Comparison of ENCODE assay signal across 1 cellular context in the genomic region with DNA sequence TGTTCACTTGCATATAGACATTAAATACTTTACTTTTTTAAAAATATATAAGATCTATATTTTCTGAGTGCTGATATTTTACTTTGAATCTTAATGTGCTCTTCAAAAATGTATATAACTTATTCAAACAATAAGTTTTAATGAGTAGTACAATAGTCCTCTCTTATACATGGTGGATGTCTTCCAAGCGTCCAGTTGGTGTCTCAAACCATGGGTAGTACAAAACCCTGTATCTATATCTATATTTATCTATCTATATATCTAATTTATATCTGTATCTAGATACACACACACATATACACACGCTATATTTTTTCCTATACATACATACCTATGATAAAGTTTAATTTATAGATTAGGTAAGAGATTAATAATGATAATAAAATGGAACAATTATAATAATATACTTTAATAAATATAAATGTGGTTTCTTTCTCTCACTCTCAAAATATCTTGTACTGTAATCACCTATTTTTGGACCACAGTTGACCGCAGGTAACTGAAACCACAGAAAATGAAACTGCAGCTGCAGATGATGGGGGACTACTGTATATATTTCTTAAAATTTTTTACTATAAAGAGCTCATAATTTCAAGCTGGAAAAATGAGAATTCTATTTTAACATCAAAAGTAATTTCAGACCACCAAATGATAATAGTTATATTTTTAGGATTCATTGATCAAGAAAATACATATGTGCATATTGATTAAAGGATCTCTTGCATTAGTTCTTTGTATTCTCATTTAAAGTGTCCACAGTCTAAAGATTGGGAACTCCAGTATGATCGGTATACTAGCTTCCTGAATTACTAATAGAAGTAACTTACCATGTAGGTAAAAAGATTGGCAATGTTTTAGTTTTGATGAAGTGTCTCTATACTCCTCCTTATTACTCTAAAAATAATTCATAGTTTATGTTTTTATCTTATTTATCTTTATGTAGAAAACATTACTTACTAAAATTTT.
TF ChIP-seq lines count a peak whose summit lies in the region.

No MANE protein-coding gene starts in this region.

TF ChIP-seq in GM12878, 131 proteins besides CTCF, POLR2A, EP300 and RAD21 (continued from another document):
- TF ChIP-seq BCL11A (IDR thresholded peaks at IDR 0.05; ENCODE audit: low read depth, low read length) (peak; percentile 78), ZNF217 (IDR thresholded peaks at IDR 0.05) (0 out of 2 replicates have a peak, but pooled peaks have one; percentile 33), EZH2 (IDR thresholded peaks at IDR 0.05; ENCODE audit: borderline replicate concordance, control insufficient read depth, low read depth, low read length) (0 out of 2 replicates have a peak, but pooled peaks have one; percentile 57), CHD1 (IDR thresholded peaks at IDR 0.05; ENCODE audit: low read depth, low read length) (no peak), RELB (IDR thresholded peaks at IDR 0.05; ENCODE audit: low read depth) (peak; percentile 49; the same call in 1 of the 2 replicates), MTA3 (IDR thresholded peaks at IDR 0.05; ENCODE audit: borderline replicate concordance, low read length) (peak; percentile 90; the same call in 1 of the 2 replicates), NFIC (IDR thresholded peaks at IDR 0.05; ENCODE audit: low read depth, low read length) (peak; percentile 98), BACH1 (IDR thresholded peaks at IDR 0.05; ENCODE audit: borderline replicate concordance) (no peak), MTA2 (IDR thresholded peaks at IDR 0.05; ENCODE audit: low read depth) (peak; percentile 87), IKZF2 (IDR thresholded peaks at IDR 0.05) (peak; percentile 41 to 48; a peak in 2 of 4 replicates), ZBED1 (IDR thresholded peaks at IDR 0.05; ENCODE audit: borderline replicate concordance) (0 out of 2 replicates have a peak, but pooled peaks have one; percentile 40), CEBPB (IDR thresholded peaks at IDR 0.05; ENCODE audit: borderline replicate concordance in 1 of 2, low read depth in 2 of 2, low read length in 2 of 2) (peak in 1 of 2 experiments; percentile 69; a peak in 1 of 4 replicates), BMI1 (IDR thresholded peaks at IDR 0.05; ENCODE audit: borderline replicate concordance) (no peak), RUNX3 (IDR thresholded peaks at IDR 0.05; ENCODE audit: low read length) (peak; percentile 100), SKIL (IDR thresholded peaks at IDR 0.05; ENCODE audit: low read depth, poor library complexity, severe bottlenecking) (peak; percentile 57), EED (IDR thresholded peaks at IDR 0.05; ENCODE audit: low read depth) (0 out of 2 replicates have a peak, but pooled peaks have one; percentile 18), CREB1 (IDR thresholded peaks at IDR 0.05; ENCODE audit: low read depth) (peak; percentile 48; the same call in 1 of the 2 replicates), CBFB (IDR thresholded peaks at IDR 0.05; ENCODE audit: low read depth) (peak; percentile 93), MEF2B (IDR thresholded peaks at IDR 0.05; ENCODE audit: partially characterized antibody, poor library complexity, severe bottlenecking) (peak; percentile 97), YBX1 (IDR thresholded peaks at IDR 0.05) (no peak), JUNB (IDR thresholded peaks at IDR 0.05) (peak; percentile 87), PML (IDR thresholded peaks at IDR 0.05; ENCODE audit: low read length) (no peak), ATF7 (IDR thresholded peaks at IDR 0.05; ENCODE audit: low read depth) (peak; percentile 87), MEF2A (IDR thresholded peaks at IDR 0.05; ENCODE audit: insufficient read depth, low read depth, low read length) (peak; percentile 100), TBL1XR1 (IDR thresholded peaks at IDR 0.05; ENCODE audit: low read depth, low read length) (peak; percentile 85), TCF12 (IDR thresholded peaks at IDR 0.05; ENCODE audit: low read depth, low read length) (peak; percentile 82; the same call in 1 of the 2 replicates), MAX (IDR thresholded peaks at IDR 0.05; ENCODE audit: low read depth, low read length) (no peak), EGR1 (IDR thresholded peaks at IDR 0.05; ENCODE audit: borderline replicate concordance in 1 of 2, low read depth in 2 of 2, low read length in 2 of 2) (no peak), BCL3 (IDR thresholded peaks at IDR 0.05; ENCODE audit: borderline replicate concordance, insufficient read depth, low read depth, low read length, poor library complexity, severe bottlenecking) (no peak), E2F8 (IDR thresholded peaks at IDR 0.05; ENCODE audit: low read depth, partially characterized antibody) (no peak), KAT2A (conservative IDR thresholded peaks at IDR 0.05; ENCODE audit: control insufficient read depth, low read depth, low read length) (no peak), CREM (IDR thresholded peaks at IDR 0.05; ENCODE audit: low read depth) (peak; percentile 58; the same call in 1 of the 2 replicates), TARDBP (IDR thresholded peaks at IDR 0.05; ENCODE audit: borderline replicate concordance) (no peak), FOXM1 (IDR thresholded peaks at IDR 0.05; ENCODE audit: low read depth, low read length) (peak; percentile 91)
- TF ChIP-seq, protein P1, sequence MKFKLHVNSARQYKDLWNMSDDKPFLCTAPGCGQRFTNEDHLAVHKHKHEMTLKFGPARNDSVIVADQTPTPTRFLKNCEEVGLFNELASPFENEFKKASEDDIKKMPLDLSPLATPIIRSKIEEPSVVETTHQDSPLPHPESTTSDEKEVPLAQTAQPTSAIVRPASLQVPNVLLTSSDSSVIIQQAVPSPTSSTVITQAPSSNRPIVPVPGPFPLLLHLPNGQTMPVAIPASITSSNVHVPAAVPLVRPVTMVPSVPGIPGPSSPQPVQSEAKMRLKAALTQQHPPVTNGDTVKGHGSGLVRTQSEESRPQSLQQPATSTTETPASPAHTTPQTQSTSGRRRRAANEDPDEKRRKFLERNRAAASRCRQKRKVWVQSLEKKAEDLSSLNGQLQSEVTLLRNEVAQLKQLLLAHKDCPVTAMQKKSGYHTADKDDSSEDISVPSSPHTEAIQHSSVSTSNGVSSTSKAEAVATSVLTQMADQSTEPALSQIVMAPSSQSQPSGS (IDR thresholded peaks at IDR 0.05; ENCODE audit: low read length): peak; percentile 98
- TF ChIP-seq, protein P2, sequence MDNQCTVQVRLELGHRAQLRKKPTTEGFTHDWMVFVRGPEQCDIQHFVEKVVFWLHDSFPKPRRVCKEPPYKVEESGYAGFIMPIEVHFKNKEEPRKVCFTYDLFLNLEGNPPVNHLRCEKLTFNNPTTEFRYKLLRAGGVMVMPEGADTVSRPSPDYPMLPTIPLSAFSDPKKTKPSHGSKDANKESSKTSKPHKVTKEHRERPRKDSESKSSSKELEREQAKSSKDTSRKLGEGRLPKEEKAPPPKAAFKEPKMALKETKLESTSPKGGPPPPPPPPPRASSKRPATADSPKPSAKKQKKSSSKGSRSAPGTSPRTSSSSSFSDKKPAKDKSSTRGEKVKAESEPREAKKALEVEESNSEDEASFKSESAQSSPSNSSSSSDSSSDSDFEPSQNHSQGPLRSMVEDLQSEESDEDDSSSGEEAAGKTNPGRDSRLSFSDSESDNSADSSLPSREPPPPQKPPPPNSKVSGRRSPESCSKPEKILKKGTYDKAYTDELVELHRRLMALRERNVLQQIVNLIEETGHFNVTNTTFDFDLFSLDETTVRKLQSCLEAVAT (IDR thresholded peaks at IDR 0.05): peak; percentile 82
- TF ChIP-seq, protein P3, sequence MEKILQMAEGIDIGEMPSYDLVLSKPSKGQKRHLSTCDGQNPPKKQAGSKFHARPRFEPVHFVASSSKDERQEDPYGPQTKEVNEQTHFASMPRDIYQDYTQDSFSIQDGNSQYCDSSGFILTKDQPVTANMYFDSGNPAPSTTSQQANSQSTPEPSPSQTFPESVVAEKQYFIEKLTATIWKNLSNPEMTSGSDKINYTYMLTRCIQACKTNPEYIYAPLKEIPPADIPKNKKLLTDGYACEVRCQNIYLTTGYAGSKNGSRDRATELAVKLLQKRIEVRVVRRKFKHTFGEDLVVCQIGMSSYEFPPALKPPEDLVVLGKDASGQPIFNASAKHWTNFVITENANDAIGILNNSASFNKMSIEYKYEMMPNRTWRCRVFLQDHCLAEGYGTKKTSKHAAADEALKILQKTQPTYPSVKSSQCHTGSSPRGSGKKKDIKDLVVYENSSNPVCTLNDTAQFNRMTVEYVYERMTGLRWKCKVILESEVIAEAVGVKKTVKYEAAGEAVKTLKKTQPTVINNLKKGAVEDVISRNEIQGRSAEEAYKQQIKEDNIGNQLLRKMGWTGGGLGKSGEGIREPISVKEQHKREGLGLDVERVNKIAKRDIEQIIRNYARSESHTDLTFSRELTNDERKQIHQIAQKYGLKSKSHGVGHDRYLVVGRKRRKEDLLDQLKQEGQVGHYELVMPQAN (conservative IDR thresholded peaks at IDR 0.05): no peak
